12 cellular contexts compared by ENCODE assay signal in the genomic region with DNA sequence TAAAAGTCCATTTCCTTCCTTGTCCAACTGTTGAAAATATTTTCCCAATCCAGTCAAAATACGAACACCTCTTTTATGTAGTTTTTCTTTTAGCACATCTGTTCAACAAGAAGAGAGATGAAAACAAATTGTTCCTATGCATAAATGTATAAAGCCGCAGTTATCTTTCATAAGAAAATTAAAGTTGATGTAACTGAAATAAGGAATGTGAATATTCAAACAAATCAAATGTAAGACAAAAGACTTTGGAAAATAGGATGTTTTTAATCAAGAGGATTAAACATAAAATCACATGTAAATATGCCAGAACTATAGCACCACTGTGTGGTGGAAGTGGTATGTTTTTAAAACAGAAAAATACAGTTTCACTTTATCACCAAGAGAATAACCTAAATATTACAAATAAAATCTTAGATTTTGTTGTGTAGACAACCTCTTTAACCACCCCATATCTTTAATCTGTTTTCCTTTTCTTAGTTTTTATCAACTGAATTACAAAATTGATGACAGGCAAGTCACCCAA. TPM values are rescaled to one million over a fixed set of nuclear protein-coding genes. Genes with fewer than 3 reads are reported as not detected.
DNase-seq lines count a peak whose midpoint lies in the region; ATAC-seq and TF ChIP-seq lines count a peak whose summit lies in the region.
"Had no signal": no experiment of that assay in that cellular context is flagged by ENCODE, and none has a peak within 500 bp of the region (broad histone marks: within the 10 kb centered on the region; RNA-seq: fewer than 3 reads in every experiment).

No MANE protein-coding gene starts in this region.

- no peaks in the 10 kb centered on the region for H3K4me1 ChIP-seq in osteoblast (ENCODE audit: insufficient read depth, low read length)

- H3K36me3 Mint-ChIP-seq in chondrocyte (ENCODE audit: low read depth): no peaks in the 10 kb centered on the region
- H3K36me3 Mint-ChIP-seq: activated naive CD4-positive, alpha-beta T cell treated with anti-CD3 and anti-CD28 coated beads, Interleukin-2, amount 50 U/mL, for 72 hours had no signal

- H3K79me2 ChIP-seq in osteoblast (ENCODE audit: insufficient read depth, low read length): no peaks in the 10 kb centered on the region

- no peak for ATAC-seq in HG03280 (IDR thresholded peaks at IDR 0.05; ENCODE audit: unreplicated experiment)
- ATAC-seq: activated naive CD4-positive, alpha-beta T cell treated with anti-CD3 and anti-CD28 coated beads, Interleukin-2, amount 50 U/mL, for 72 hours had no signal

- no peaks in the 10 kb centered on the region for H3K27me3 ChIP-seq in osteoblast (ENCODE audit: insufficient read depth, low read length)

- TF ChIP-seq CTCF in chondrocyte (IDR thresholded peaks at IDR 0.05) (peak; percentile 84), osteoblast (IDR thresholded peaks at IDR 0.05; ENCODE audit: extremely low read depth, low read depth, low read length) (peak; percentile 52)

- H3K27ac Mint-ChIP-seq in chondrocyte (ENCODE audit: unreplicated experiment): no peak overlapping the region

- H3K27me3 Mint-ChIP-seq in chondrocyte (ENCODE audit: low read depth): no peaks in the 10 kb centered on the region

- no peaks in the 10 kb centered on the region for H3K4me1 Mint-ChIP-seq in chondrocyte (ENCODE audit: low read depth)

- H3K36me3 ChIP-seq in osteoblast (ENCODE audit: insufficient read depth, low read length): no peaks in the 10 kb centered on the region

- H3K4me3 Mint-ChIP-seq in chondrocyte (ENCODE audit: unreplicated experiment): no peak overlapping the region

- no peaks in the 10 kb centered on the region for H4K20me1 ChIP-seq in osteoblast (ENCODE audit: insufficient read depth, low read length)

- H3K4me2 ChIP-seq in osteoblast (ENCODE audit: insufficient read depth, low read length): peak overlapping the region; percentile 24

- no peak overlapping the region for H3K4me3 ChIP-seq in osteoblast (ENCODE audit: insufficient read depth, low read length)
- H3K4me3 ChIP-seq: skin epidermis had no signal

- DNase-seq in GM04504 (ENCODE audit: low read depth) (peak; percentile 3), NCI-H1417 (lab: John Stamatoyannopoulos, UW) (peak in 2 of 3 experiments; percentile 7 to 61), chondrocyte (ENCODE audit: low spot score) (no peak), osteoblast (ENCODE audit: insufficient read length, low spot score, missing footprints) (no peak), putamen (ENCODE audit: low spot score) (no peak)
- no peak for DNase-seq in activated naive CD4-positive, alpha-beta T cell treated with Interleukin-2 at 50 U/mL for 16 hours
- DNase-seq in stimulated activated naive CD4-positive, alpha-beta T cell (lab: John Stamatoyannopoulos, UW): no peak
- DNase-seq: NCI-H1092, substantia nigra had no signal

- no peaks in the 10 kb centered on the region for H3K9me3 ChIP-seq in osteoblast (ENCODE audit: low read depth, low read length)

- peak overlapping the region; percentile 37 for H2AFZ ChIP-seq in osteoblast (ENCODE audit: low read length)

- H3K9me3 Mint-ChIP-seq in chondrocyte (ENCODE audit: low read depth): no peaks in the 10 kb centered on the region
- H3K9me3 Mint-ChIP-seq: activated naive CD4-positive, alpha-beta T cell treated with anti-CD3 and anti-CD28 coated beads, Interleukin-2, amount 50 U/mL, for 72 hours had no signal

- H3K27ac ChIP-seq in osteoblast (ENCODE audit: low read depth, low read length): no peak overlapping the region
- H3K27ac ChIP-seq: skin epidermis had no signal

RNA-seq across cellular contexts. Expression of a gene that starts 40.4 kb away (rescaled TPM):
- total RNA-seq in chondrocyte: 2.1 to 7.6 TPM (median 2.4 TPM) in 3 replicates
- total RNA-seq in osteoblast: 10.5 and 18.9 TPM in 2 replicates

RNA-seq across cellular contexts. Expression of a gene that starts 44.7 kb away (rescaled TPM):
- total RNA-seq in chondrocyte (not detected in 3 replicates), osteoblast (not detected in 2 replicates)
- total RNA-seq: activated naive CD4-positive, alpha-beta T cell treated with anti-CD3 and anti-CD28 coated beads, Interleukin-2, amount 50 U/mL, for 72 hours had no signal

Comparison
In these comparisons a context has a peak if more than half of its experiments do, and no peak if none do; other contexts are left out.
1. DNase-seq: peak in GM04504 (single experiment) and NCI-H1417 (2 of 3); none in chondrocyte (single experiment), osteoblast (single experiment), activated naive CD4-positive, alpha-beta T cell treated with Interleukin-2 at 50 U/mL for 16 hours (single experiment), putamen (single experiment) and stimulated activated naive CD4-positive, alpha-beta T cell (0 of 6).